8 cellular contexts compared by ENCODE assay signal in genomic region chr3:12484198-12484982, GRCh38. TPM values are rescaled to one million over a fixed set of nuclear protein-coding genes. Genes with fewer than 3 reads are reported as not detected.
DNase-seq lines count a peak whose midpoint lies in the region; ATAC-seq and TF ChIP-seq lines count a peak whose summit lies in the region.

Gene TSEN2, plus strand, starts transcription at chr3:12484480. Its CDS starts 5,321 bp downstream, at chr3:12489801.

- ATAC-seq in GM21825 (IDR thresholded peaks at IDR 0.05; ENCODE audit: unreplicated experiment): peak; percentile 89

- peak; percentile 96 for DNase-seq in Daoy (ENCODE audit: low read depth)
- peak; percentile 94 to 98 (median 97) for DNase-seq in Peyer's patch
- peak; percentile 96 to 97 for DNase-seq in activated T-cell treated with anti-CD3 and anti-CD28 coated beads, Interleukin-2, amount 50 U/mL, for 48 hours
- DNase-seq in esophagus squamous epithelium (lab: John Stamatoyannopoulos, UW): peak; percentile 51
- peak; percentile 94 for DNase-seq in myocyte (ENCODE audit: low read depth)
- DNase-seq in stimulated activated CD8-positive, alpha-beta memory T cell treated with anti-CD3 and anti-CD28 coated beads, Interleukin-7, amount 100 ng/mL, for 4 hours (ENCODE audit: low read depth in 2 of 2): peak; percentile 90 to 92

- intact Hi-C loops in esophagus squamous epithelium (cut with DNase I): loop anchor here (5.0 kb wide), 1 partner anchor 347 kb away; no protein-coding TSS in a partner anchor

- TF ChIP-seq POLR2A in Peyer's patch (IDR thresholded peaks at IDR 0.05) (peak; percentile 89 to 99), esophagus squamous epithelium (IDR thresholded peaks at IDR 0.05) (peak in 3 of 4 donors; percentile 62 to 98 (median 94))

- H3K4me3 ChIP-seq in Peyer's patch: peak within 1 kb of the TSS; percentile 57 to 73 (median 61)
- peak within 1 kb of the TSS; percentile 71 to 81 (median 76) for H3K4me3 ChIP-seq in esophagus squamous epithelium

- H3K4me1 ChIP-seq in Peyer's patch (peaks cover 0 to 38% (median 9%) of the 10 kb centered on the region in 4 donors), esophagus squamous epithelium (peaks cover 5 to 37% (median 20%) of the 10 kb centered on the region in 3 donors)

- H3K27me3 ChIP-seq in Peyer's patch (no peaks in the 10 kb centered on the region), esophagus squamous epithelium (no peaks in the 10 kb centered on the region)

- TF ChIP-seq CTCF in Peyer's patch (IDR thresholded peaks at IDR 0.05) (peak in 3 of 6 experiments; percentile 23 to 35 (median 27)), esophagus squamous epithelium (IDR thresholded peaks at IDR 0.05) (peak in 4 of 6 experiments; percentile 6 to 73 (median 20))

- H3K36me3 ChIP-seq in KOPT-K1 (ENCODE audit: insufficient read depth, low read length) (no peaks in the 10 kb centered on the region), Peyer's patch (no peaks in the 10 kb centered on the region), esophagus squamous epithelium (no peaks in the 10 kb centered on the region)

- WGBS in esophagus squamous epithelium, 2 donors: 0% methylated on average over 31 to 35 of the region's 69 CpGs

- peak within 1 kb of the TSS; percentile 63 for H3K27ac ChIP-seq in KOPT-K1 (ENCODE audit: low read depth, low read length, poor library complexity, severe bottlenecking)
- peak within 1 kb of the TSS; percentile 60 to 85 (median 78) for H3K27ac ChIP-seq in Peyer's patch
- H3K27ac ChIP-seq in esophagus squamous epithelium: peak within 1 kb of the TSS; percentile 70 to 89 (median 80)

- H3K9me3 ChIP-seq in KOPT-K1 (ENCODE audit: insufficient read depth, low read length, poor library complexity, severe bottlenecking): no peaks in the 10 kb centered on the region
- H3K9me3 ChIP-seq in Peyer's patch: no peaks in the 10 kb centered on the region
- H3K9me3 ChIP-seq in esophagus squamous epithelium: no peaks in the 10 kb centered on the region

RNA-seq across cellular contexts. Expression of gene TSEN2, which starts in this region (rescaled TPM):
- total RNA-seq in Daoy (2014; rRNA removed; shearing (Covaris generic)): 20.3 and 22.2 TPM in 2 replicates
- 10 to 100 TPM in 3 of 4 donors, 1 to 10 TPM in 1; 8.1 to 39.9 (median 32.6) TPM for total RNA-seq in Peyer's patch
- 10 to 100 TPM; 13.6 to 29.6 (median 14.3) TPM for total RNA-seq in esophagus squamous epithelium
- 14.1 and 25.3 TPM in 2 replicates for total RNA-seq in myocyte
- 12.2 TPM for polyA plus RNA-seq in myocyte (2012)

Comparison
In these comparisons a context has a peak if more than half of its experiments do, and no peak if none do; other contexts are left out.
1. Peak in every context shown above with its lines: DNase-seq, ATAC-seq, H3K4me3 ChIP-seq and H3K27ac ChIP-seq.